8 cellular contexts compared by ENCODE assay signal in genomic region chr3:50292159-50292923, GRCh38. TPM values are rescaled to one million over a fixed set of nuclear protein-coding genes. Genes with fewer than 3 reads are reported as not detected.
DNase-seq lines count a peak whose midpoint lies in the region; ATAC-seq and TF ChIP-seq lines count a peak whose summit lies in the region.

Gene IFRD2, minus strand, starts transcription at chr3:50292429. Its CDS starts 155 bp downstream, at chr3:50292274.

- no peaks in the 10 kb centered on the region for H3K27me3 Mint-ChIP-seq in T-helper 2 cell treated with Interferon-gamma antibody and Interleukin-4, amounts not matched to agents 5 μg/mL and 100 μg/mL, for 36 hours (ENCODE audit: low read depth)

- H3K27ac ChIP-seq in ascending aorta = peak within 1 kb of the TSS; percentile 85 to 89
- peak within 1 kb of the TSS; percentile 80 for H3K27ac ChIP-seq in right cardiac atrium (ENCODE audit: low read length)
- H3K27ac ChIP-seq in vagina = peak within 1 kb of the TSS; percentile 68

- intact Hi-C loops in ascending aorta (cut with DNase I) (no loop called here), right cardiac atrium (cut with DNase I) (no loop called here), vagina (cut with DNase I) (no loop called here)

- peak within 1 kb of the TSS; percentile 96 for H3K27ac Mint-ChIP-seq in T-helper 2 cell treated with Interferon-gamma antibody and Interleukin-4, amounts not matched to agents 5 μg/mL and 100 μg/mL, for 36 hours

- ATAC-seq in GM18502 (IDR thresholded peaks at IDR 0.05; ENCODE audit: poor library complexity, unreplicated experiment) = peak; percentile 95
- peak; percentile 92 for ATAC-seq in HG02970 (IDR thresholded peaks at IDR 0.05; ENCODE audit: low FRiP score, unreplicated experiment)
- peak; percentile 93 to 95 for ATAC-seq in right cardiac atrium

- no peak for TF ChIP-seq CTCF in ascending aorta (IDR thresholded peaks at IDR 0.05)
- peak in 1 of 3 experiments; percentile 14 for TF ChIP-seq CTCF in vagina (IDR thresholded peaks at IDR 0.05)

- peaks cover 0 to 21% of the 10 kb centered on the region in 2 donors for H3K4me1 ChIP-seq in ascending aorta
- peaks cover 5% of the 10 kb centered on the region for H3K4me1 ChIP-seq in right cardiac atrium (ENCODE audit: control insufficient read depth, insufficient read depth, low read length)
- peaks cover 28% of the 10 kb centered on the region for H3K4me1 ChIP-seq in vagina

- peak within 1 kb of the TSS; percentile 82 to 84 for H3K4me3 ChIP-seq in ascending aorta
- peak within 1 kb of the TSS; percentile 79 for H3K4me3 ChIP-seq in right cardiac atrium (ENCODE audit: low read length)
- H3K4me3 ChIP-seq in vagina = peak within 1 kb of the TSS; percentile 77 to 84

- TF ChIP-seq POLR2A in vagina (IDR thresholded peaks at IDR 0.05) = peak in 1 of 2 donors; percentile 41

- H3K4me1 Mint-ChIP-seq in T-helper 2 cell treated with Interferon-gamma antibody and Interleukin-4, amounts not matched to agents 5 μg/mL and 100 μg/mL, for 36 hours (ENCODE audit: low read depth) = peaks cover 16% of the 10 kb centered on the region

- H3K36me3 ChIP-seq in ascending aorta (peaks cover 20 to 38% of the 10 kb centered on the region in 2 donors), vagina (peaks cover 0 to 33% of the 10 kb centered on the region in 2 donors)

- H3K9me3 ChIP-seq in ascending aorta (no peaks in the 10 kb centered on the region), right cardiac atrium (ENCODE audit: control insufficient read depth, low read length) (no peaks in the 10 kb centered on the region), vagina (no peaks in the 10 kb centered on the region)

- H3K27me3 ChIP-seq in ascending aorta (no peaks in the 10 kb centered on the region), right cardiac atrium (ENCODE audit: control insufficient read depth, insufficient read depth) (no peaks in the 10 kb centered on the region), vagina (no peaks in the 10 kb centered on the region)

- H3K36me3 Mint-ChIP-seq in T-helper 2 cell treated with Interferon-gamma antibody and Interleukin-4, amounts not matched to agents 5 μg/mL and 100 μg/mL, for 36 hours (ENCODE audit: low read depth) = peaks cover 8% of the 10 kb centered on the region

- H3K4me3 Mint-ChIP-seq in T-helper 2 cell treated with Interferon-gamma antibody and Interleukin-4, amounts not matched to agents 5 μg/mL and 100 μg/mL, for 36 hours = peak within 1 kb of the TSS; percentile 89

- no peaks in the 10 kb centered on the region for H3K9me3 Mint-ChIP-seq in T-helper 2 cell treated with Interferon-gamma antibody and Interleukin-4, amounts not matched to agents 5 μg/mL and 100 μg/mL, for 36 hours

- under 1% methylated on average over 65 of the region's 65 CpGs for WGBS in right cardiac atrium

- DNase-seq in NCI-H1930 (lab: John Stamatoyannopoulos, UW) (peak; percentile 91 to 92), ascending aorta (ENCODE audit: low spot score in 2 of 2) (peak; percentile 93 to 98), right cardiac atrium (peak; percentile 98 to 99 (median 99)), putamen (ENCODE audit: low spot score) (peak; percentile 98), vagina (ENCODE audit: extremely low spot score in 2 of 2) (peak in 1 of 2 donors; percentile 98)
- peak; percentile 97 for DNase-seq in T-helper 2 cell treated with Interferon-gamma antibody and Interleukin-4, amounts not matched to agents 5 μg/mL and 100 μg/mL, for 36 hours (ENCODE audit: low spot score)

RNA-seq across cellular contexts. Expression of gene IFRD2, which starts in this region (rescaled TPM):
- total RNA-seq in ascending aorta = 231 TPM
- 10 to 100 TPM; 51.0 to 67.6 (median 56.9) TPM for total RNA-seq in right cardiac atrium
- 50.9 TPM for polyA plus RNA-seq in right cardiac atrium
- 37.3 TPM for total RNA-seq in vagina
